8 cellular contexts compared by ENCODE assay signal in genomic region chr1:19643602-19644419, GRCh38. TPM values are rescaled to one million over a fixed set of nuclear protein-coding genes. Genes with fewer than 3 reads are reported as not detected.
A peak's percentile ranks its signal among the peaks of the same experiment; 100 is the strongest.
DNase-seq lines count a peak whose midpoint lies in the region; ATAC-seq, FAIRE-seq and TF ChIP-seq lines count a peak whose summit lies in the region.

TSS of gene NBL1 (plus strand) at chr1:19644311. CDS start at chr1:19655031, 10,720 bp downstream.

- peaks cover 22% of the 10 kb centered on the region; the same call in 1 of the 2 replicates for H3K4me1 ChIP-seq in IMR-90 (ENCODE audit: control insufficient read depth, insufficient read depth, low read length)

- ATAC-seq in IMR-90 (ENCODE audit: low read depth), result peak; percentile 90
- peak; percentile 62 for ATAC-seq in left lobe of liver
- no peak for ATAC-seq in GM21367 (IDR thresholded peaks at IDR 0.05; ENCODE audit: unreplicated experiment)

- H3K9ac ChIP-seq in IMR-90 (ENCODE audit: low read depth, low read length), result peak within 1 kb of the TSS; percentile 96

- TF ChIP-seq CTCF in IMR-90 (conservative IDR thresholded peaks at IDR 0.05; ENCODE audit: low read depth, low read length) (peak; percentile 21; the same call in 1 of the 2 replicates), coronary artery (IDR thresholded peaks at IDR 0.05) (no peak)

- peak within 1 kb of the TSS; percentile 96 for H2AFZ ChIP-seq in IMR-90 (replicated peaks; ENCODE audit: low read length, poor library complexity)

- H3K23ac ChIP-seq in IMR-90 (ENCODE audit: low read depth, low read length), result peak within 1 kb of the TSS; percentile 84

- H3K27me3 Mint-ChIP-seq in activated CD4-positive, alpha-beta T cell treated with anti-CD3 and anti-CD28 coated beads, Interleukin-2, amount 10 ng/mL, durations not matched to agents 24 days and 14 days, result peaks cover 19% of the 10 kb centered on the region

- peak within 1 kb of the TSS; percentile 98 for H3K4me3 Mint-ChIP-seq in activated CD4-positive, alpha-beta T cell treated with anti-CD3 and anti-CD28 coated beads, Interleukin-2, amount 10 ng/mL, durations not matched to agents 24 days and 14 days

- peak within 1 kb of the TSS; percentile 69 for H4K5ac ChIP-seq in IMR-90 (ENCODE audit: low read depth, low read length)

- peaks cover 7% of the 10 kb centered on the region for H3K9me1 ChIP-seq in IMR-90 (ENCODE audit: insufficient read depth, low read length)

- H3K27ac ChIP-seq in IMR-90 (ENCODE audit: insufficient read depth, low read length), result peak within 1 kb of the TSS; percentile 71
- peak within 1 kb of the TSS; percentile 90 for H3K27ac ChIP-seq in coronary artery

- no peaks in the 10 kb centered on the region for H3K9me3 Mint-ChIP-seq in activated CD4-positive, alpha-beta T cell treated with anti-CD3 and anti-CD28 coated beads, Interleukin-2, amount 10 ng/mL, durations not matched to agents 24 days and 14 days

- H3K18ac ChIP-seq in IMR-90 (ENCODE audit: low read depth, low read length), result peak within 1 kb of the TSS; percentile 59; the same call in 1 of the 2 replicates

- H3K4me2 ChIP-seq in IMR-90 (ENCODE audit: low read depth, low read length), result peak within 1 kb of the TSS; percentile 93

- 5% methylated on average over 66 of the region's 94 CpGs; no CpG with 5 or more reads in 1 of the 2 experiments for WGBS in IMR-90 (ENCODE audit: extremely low coverage in 2 of 2, insufficient read length in 1 of 2), 2 experiments

- no TSS peak for BruUV-seq in IMR-90 (replicated peaks; lab: Mats Ljungman, UMichigan)

- CTCF ChIA-PET in IMR-90 (lab: Yijun Ruan, JAX), result interaction anchor here (1.1 kb wide), 1 partner anchor 10 kb away, joined by 4 read pairs; no protein-coding TSS in a partner anchor

- FAIRE-seq in H54 (lab: Jason Lieb, UNC), result no peak

- DNase-seq in EH (ENCODE audit: low read depth) (peak; percentile 67), IMR-90 (peak; percentile 54), coronary artery (ENCODE audit: low spot score) (peak; percentile 74), left lobe of liver (ENCODE audit: low spot score) (no peak), H54 (ENCODE audit: insufficient read length, low spot score) (no peak)
- DNase-seq in activated CD4-positive, alpha-beta T cell treated with anti-CD3 and anti-CD28 coated beads, Interleukin-2, amount 10 ng/mL, durations not matched to agents 24 days and 14 days, result peak; percentile 94
- peak; percentile 62 for DNase-seq in stimulated activated CD4-positive, alpha-beta T cell treated with anti-CD3 and anti-CD28 coated beads, Interleukin-2, amount 100 ng/mL, for 4 hours (ENCODE audit: low read depth)

- peaks cover 0 to 34% of the 10 kb centered on the region in 2 experiments; a peak in 2 of 4 replicates for H3K79me1 ChIP-seq in IMR-90 (ENCODE audit: low read depth in 1 of 2, low read length in 2 of 2)

- peak within 1 kb of the TSS; percentile 62 for H2BK120ac ChIP-seq in IMR-90 (ENCODE audit: low read depth, low read length)

- H3K4me1 Mint-ChIP-seq in activated CD4-positive, alpha-beta T cell treated with anti-CD3 and anti-CD28 coated beads, Interleukin-2, amount 10 ng/mL, durations not matched to agents 24 days and 14 days, result peaks cover 28% of the 10 kb centered on the region

- in situ Hi-C loops in IMR-90 (cut with MboI; ENCODE audit: low sequenced_read_pairs), result loop anchor here (10.0 kb wide), 1 partner anchor 159 kb away; the partner anchor contains the start of gene CAPZB

- H2AK5ac ChIP-seq in IMR-90 (ENCODE audit: low read depth, low read length), result peak within 1 kb of the TSS; percentile 40; the same call in 1 of the 2 replicates

- TF ChIP-seq POLR2A in IMR-90 (IDR thresholded peaks at IDR 0.05; ENCODE audit: low read depth, low read length) (no peak), H54 (IDR thresholded peaks at IDR 0.05; ENCODE audit: low read depth, low read length) (no peak)

- POLR2A ChIA-PET in IMR-90 (lab: Charles Lee; ENCODE audit: unreplicated experiment), result no interaction called here

- H3K4me3 ChIP-seq in IMR-90 (ENCODE audit: insufficient read depth, low read depth, low read length), result peak within 1 kb of the TSS; percentile 72
- peak within 1 kb of the TSS; percentile 94 for H3K4me3 ChIP-seq in coronary artery

- H2AK9ac ChIP-seq in IMR-90 (replicated peaks; ENCODE audit: low read depth, low read length, poor library complexity), result peak within 1 kb of the TSS; percentile 89

- H2BK20ac ChIP-seq in IMR-90 (ENCODE audit: low read depth, low read length), result no peak within 1 kb of the TSS

- intact Hi-C loops in IMR-90 (cut with micrococcal nuclease), result loop anchor here (2.0 kb wide), 4 partner anchors 47 to 245 kb away; partner anchors contain the start of gene CAPZB
- intact Hi-C loops in activated CD4-positive, alpha-beta T cell treated with anti-CD3 and anti-CD28 coated beads, Interleukin-2, amount 10 ng/mL, durations not matched to agents 24 days and 14 days (cut with micrococcal nuclease), result loop anchor here (2.0 to 10.0 kb wide), 3 partner anchors 47 to 389 kb away; partner anchors contain the start of genes CAPZB, EMC1 and MRTO4

- H3K4ac ChIP-seq in IMR-90 (ENCODE audit: low read depth, low read length), result peak within 1 kb of the TSS; percentile 90

- peak within 1 kb of the TSS; percentile 55; the same call in 1 of the 3 replicates for H2BK15ac ChIP-seq in IMR-90 (ENCODE audit: low read depth, low read length)

- peak within 1 kb of the TSS; percentile 46; the same call in 1 of the 2 replicates for H4K91ac ChIP-seq in IMR-90 (ENCODE audit: insufficient read depth, low read depth, low read length)

- peak within 1 kb of the TSS; percentile 41 to 61; a peak in 2 of 4 replicates for H4K8ac ChIP-seq in IMR-90 (ENCODE audit: low read depth in 2 of 2, low read length in 2 of 2)

- peaks cover 2% of the 10 kb centered on the region; the same call in 1 of the 2 replicates for H3K36me3 ChIP-seq in IMR-90 (ENCODE audit: control insufficient read depth, insufficient read depth, low read length)

- H3K9me3 ChIP-seq in IMR-90 (ENCODE audit: control insufficient read depth, insufficient read depth, low read length), result no peaks in the 10 kb centered on the region

- H3K27ac Mint-ChIP-seq in activated CD4-positive, alpha-beta T cell treated with anti-CD3 and anti-CD28 coated beads, Interleukin-2, amount 10 ng/mL, durations not matched to agents 24 days and 14 days, result peak within 1 kb of the TSS; percentile 88

- H3K36me3 Mint-ChIP-seq in activated CD4-positive, alpha-beta T cell treated with anti-CD3 and anti-CD28 coated beads, Interleukin-2, amount 10 ng/mL, durations not matched to agents 24 days and 14 days (ENCODE audit: low read depth), result no peaks in the 10 kb centered on the region

- H2BK5ac ChIP-seq in IMR-90 (ENCODE audit: low read depth, low read length, poor library complexity, severe bottlenecking), result no peak within 1 kb of the TSS

- no peaks in the 10 kb centered on the region for H3K27me3 ChIP-seq in IMR-90 (ENCODE audit: control insufficient read depth, insufficient read depth, low read length)

- H3K14ac ChIP-seq in IMR-90 (replicated peaks; ENCODE audit: low read depth, low read length), result peak within 1 kb of the TSS; percentile 94

- peak within 1 kb of the TSS; percentile 30; the same call in 1 of the 2 replicates for H3K56ac ChIP-seq in IMR-90 (ENCODE audit: extremely low read depth, insufficient read depth, low read length)

- 0 out of 2 replicates have a peak, but pooled peaks have one; percentile 7 for TF ChIP-seq RAD21 in IMR-90 (IDR thresholded peaks at IDR 0.05; ENCODE audit: low read length)

- H4K20me1 ChIP-seq in IMR-90 (ENCODE audit: insufficient read depth, low read length), result peaks cover 26% of the 10 kb centered on the region

- dilution Hi-C loops in IMR-90 (cut with HindIII; ENCODE audit: low sequenced_read_pairs, unreplicated experiment), result no loop called here

TF ChIP-seq in IMR-90, 13 proteins besides CTCF, POLR2A, EP300 and RAD21:
- no peak for TF ChIP-seq CHD1 (IDR thresholded peaks at IDR 0.05; ENCODE audit: low read depth, low read length)
- TF ChIP-seq MAZ (IDR thresholded peaks at IDR 0.05; ENCODE audit: borderline replicate concordance, low read depth, low read length), result peak; percentile 93

RNA-seq across cellular contexts. Expression of gene NBL1, which starts in this region (rescaled TPM):
- 12.5 and 14.0 TPM in 2 replicates for total RNA-seq in IMR-90 (2012; rRNA removed)
- polyA plus RNA-seq in IMR-90 (2012; rRNA removed), result 54.2 and 62.7 TPM in 2 replicates
- 30.4 and 44.0 TPM in 2 replicates for polyA plus RNA-seq in IMR-90 (2012; cell fraction: cytosol; rRNA removed)
- 13.3 and 30.2 TPM in 2 replicates for polyA plus RNA-seq in IMR-90 (2012; cell fraction: nucleus; rRNA removed; ENCODE audit: low replicate concordance)
- total RNA-seq in activated CD4-positive, alpha-beta T cell treated with anti-CD3 and anti-CD28 coated beads, Interleukin-2, amount 10 ng/mL, durations not matched to agents 24 days and 14 days, result 51.7 and 54.1 TPM in 2 replicates
- 2.5 TPM for total RNA-seq in left lobe of liver

Comparison
In these comparisons a context has a peak if more than half of its experiments do, and no peak if none do; other contexts are left out.
1. DNase-seq: peak in EH (single experiment), IMR-90 (single experiment), activated CD4-positive, alpha-beta T cell treated with anti-CD3 and anti-CD28 coated beads, Interleukin-2, amount 10 ng/mL, durations not matched to agents 24 days and 14 days (single experiment), coronary artery (single experiment) and stimulated activated CD4-positive, alpha-beta T cell treated with anti-CD3 and anti-CD28 coated beads, Interleukin-2, amount 100 ng/mL, for 4 hours (single experiment); none in left lobe of liver (single experiment) and H54 (single experiment).